1 cellular context compared by ENCODE assay signal in the genomic region with DNA sequence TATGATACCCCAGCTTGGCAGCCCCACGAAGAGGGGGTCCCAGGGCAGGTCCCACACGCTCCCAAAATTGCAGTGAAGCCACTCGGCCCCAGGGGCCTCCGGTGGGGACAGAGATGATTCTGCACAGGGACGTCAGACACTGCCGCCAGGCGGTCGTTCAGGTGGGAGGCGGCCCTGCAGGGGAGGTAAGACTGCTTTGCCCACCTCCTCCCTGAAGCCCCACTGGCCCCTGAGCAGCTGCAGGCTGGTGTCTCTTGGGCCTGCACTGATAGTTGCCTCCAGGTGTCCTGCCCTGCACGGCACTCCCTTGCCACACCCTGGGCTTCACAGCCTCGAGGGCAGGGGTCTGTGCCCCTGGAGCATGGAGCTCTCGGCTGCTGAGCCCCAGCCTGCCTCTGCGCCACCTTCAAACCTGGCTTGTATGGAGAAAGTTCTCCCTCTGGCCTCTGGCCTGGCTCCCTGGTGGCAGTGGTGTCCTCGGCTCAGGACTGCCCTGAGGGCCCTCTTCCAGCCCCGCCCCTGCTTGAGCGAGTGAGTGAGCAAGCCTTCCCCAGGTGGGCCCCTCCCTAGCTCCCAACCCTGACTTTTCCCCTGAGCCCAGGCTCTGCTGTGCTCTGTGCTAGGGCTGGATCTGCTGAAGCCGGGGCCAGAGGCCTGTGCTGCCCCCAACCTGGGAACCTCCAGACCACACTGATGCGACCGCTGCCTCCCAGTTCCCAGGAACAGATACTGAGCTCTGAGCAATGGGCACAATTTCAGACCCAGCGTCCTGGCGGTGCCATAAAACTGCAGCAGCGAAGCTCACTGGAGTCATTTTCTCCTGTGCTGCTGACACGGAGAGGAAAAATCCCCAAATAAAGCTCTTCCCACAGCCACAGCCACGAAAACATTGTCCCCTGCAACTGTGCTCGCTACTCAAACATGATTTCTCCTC.
TF ChIP-seq lines count a peak whose summit lies in the region.

No MANE protein-coding gene starts in this region.

TF ChIP-seq in HepG2, 621 proteins besides CTCF, POLR2A, EP300 and RAD21 (continued from another document and continues in another):
- no peak for TF ChIP-seq ZNF407 (CRISPR knock-in tag; IDR thresholded peaks at IDR 0.05; ENCODE audit: not compliant biosample characterization)
- no peak for TF ChIP-seq ZNF547 (CRISPR knock-in tag; IDR thresholded peaks at IDR 0.05)
- 0 out of 2 replicates have a peak, but pooled peaks have one; percentile 51 for TF ChIP-seq ZNF230 (CRISPR knock-in tag; IDR thresholded peaks at IDR 0.05)
- no peak for TF ChIP-seq ARNT2 (CRISPR knock-in tag; IDR thresholded peaks at IDR 0.05; ENCODE audit: low read depth)
- TF ChIP-seq HNRNPH1 (optimal IDR thresholded peaks at IDR 0.05; ENCODE audit: low read depth, low read length) = no peak
- TF ChIP-seq, protein P1, sequence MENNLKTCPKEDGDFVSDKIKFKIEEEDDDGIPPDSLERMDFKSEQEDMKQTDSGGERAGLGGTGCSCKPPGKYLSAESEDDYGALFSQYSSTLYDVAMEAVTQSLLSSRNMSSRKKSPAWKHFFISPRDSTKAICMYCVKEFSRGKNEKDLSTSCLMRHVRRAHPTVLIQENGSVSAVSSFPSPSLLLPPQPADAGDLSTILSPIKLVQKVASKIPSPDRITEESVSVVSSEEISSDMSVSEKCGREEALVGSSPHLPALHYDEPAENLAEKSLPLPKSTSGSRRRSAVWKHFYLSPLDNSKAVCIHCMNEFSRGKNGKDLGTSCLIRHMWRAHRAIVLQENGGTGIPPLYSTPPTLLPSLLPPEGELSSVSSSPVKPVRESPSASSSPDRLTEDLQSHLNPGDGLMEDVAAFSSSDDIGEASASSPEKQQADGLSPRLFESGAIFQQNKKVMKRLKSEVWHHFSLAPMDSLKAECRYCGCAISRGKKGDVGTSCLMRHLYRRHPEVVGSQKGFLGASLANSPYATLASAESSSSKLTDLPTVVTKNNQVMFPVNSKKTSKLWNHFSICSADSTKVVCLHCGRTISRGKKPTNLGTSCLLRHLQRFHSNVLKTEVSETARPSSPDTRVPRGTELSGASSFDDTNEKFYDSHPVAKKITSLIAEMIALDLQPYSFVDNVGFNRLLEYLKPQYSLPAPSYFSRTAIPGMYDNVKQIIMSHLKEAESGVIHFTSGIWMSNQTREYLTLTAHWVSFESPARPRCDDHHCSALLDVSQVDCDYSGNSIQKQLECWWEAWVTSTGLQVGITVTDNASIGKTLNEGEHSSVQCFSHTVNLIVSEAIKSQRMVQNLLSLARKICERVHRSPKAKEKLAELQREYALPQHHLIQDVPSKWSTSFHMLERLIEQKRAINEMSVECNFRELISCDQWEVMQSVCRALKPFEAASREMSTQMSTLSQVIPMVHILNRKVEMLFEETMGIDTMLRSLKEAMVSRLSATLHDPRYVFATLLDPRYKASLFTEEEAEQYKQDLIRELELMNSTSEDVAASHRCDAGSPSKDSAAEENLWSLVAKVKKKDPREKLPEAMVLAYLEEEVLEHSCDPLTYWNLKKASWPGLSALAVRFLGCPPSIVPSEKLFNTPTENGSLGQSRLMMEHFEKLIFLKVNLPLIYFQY (CRISPR knock-in tag; IDR thresholded peaks at IDR 0.05; ENCODE audit: borderline replicate concordance) = no peak
- no peak for TF ChIP-seq ZBTB1 (CRISPR knock-in tag; IDR thresholded peaks at IDR 0.05; ENCODE audit: borderline replicate concordance)
- no peak for TF ChIP-seq NCOA5 (CRISPR knock-in tag; IDR thresholded peaks at IDR 0.05)
- TF ChIP-seq ZNF777 (CRISPR knock-in tag; IDR thresholded peaks at IDR 0.05) = no peak
- TF ChIP-seq ZEB1 (IDR thresholded peaks at IDR 0.05; ENCODE audit: insufficient replicate concordance, low read depth) = no peak
- no peak for TF ChIP-seq RELA (CRISPR knock-in tag; IDR thresholded peaks at IDR 0.05)
- no peak for TF ChIP-seq ZNF260 (CRISPR knock-in tag; IDR thresholded peaks at IDR 0.05; ENCODE audit: borderline replicate concordance, low read depth)
- TF ChIP-seq ATF7-NPFF (CRISPR knock-in tag; IDR thresholded peaks at IDR 0.05; ENCODE audit: low read depth) = no peak
- no peak for TF ChIP-seq FOXJ3 (CRISPR knock-in tag; IDR thresholded peaks at IDR 0.05; ENCODE audit: borderline replicate concordance)
- no peak for TF ChIP-seq HOXA5 (CRISPR knock-in tag; IDR thresholded peaks at IDR 0.05)
- TF ChIP-seq NKX3-1 (CRISPR knock-in tag; IDR thresholded peaks at IDR 0.05) = no peak
- no peak for TF ChIP-seq CHD2 (IDR thresholded peaks at IDR 0.05; ENCODE audit: low read depth, low read length)
- no peak for TF ChIP-seq ARID5B (CRISPR knock-in tag; IDR thresholded peaks at IDR 0.05)
- TF ChIP-seq, protein P2, sequence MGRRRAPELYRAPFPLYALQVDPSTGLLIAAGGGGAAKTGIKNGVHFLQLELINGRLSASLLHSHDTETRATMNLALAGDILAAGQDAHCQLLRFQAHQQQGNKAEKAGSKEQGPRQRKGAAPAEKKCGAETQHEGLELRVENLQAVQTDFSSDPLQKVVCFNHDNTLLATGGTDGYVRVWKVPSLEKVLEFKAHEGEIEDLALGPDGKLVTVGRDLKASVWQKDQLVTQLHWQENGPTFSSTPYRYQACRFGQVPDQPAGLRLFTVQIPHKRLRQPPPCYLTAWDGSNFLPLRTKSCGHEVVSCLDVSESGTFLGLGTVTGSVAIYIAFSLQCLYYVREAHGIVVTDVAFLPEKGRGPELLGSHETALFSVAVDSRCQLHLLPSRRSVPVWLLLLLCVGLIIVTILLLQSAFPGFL (CRISPR knock-in tag; IDR thresholded peaks at IDR 0.05) = no peak
- TF ChIP-seq, protein P3, sequence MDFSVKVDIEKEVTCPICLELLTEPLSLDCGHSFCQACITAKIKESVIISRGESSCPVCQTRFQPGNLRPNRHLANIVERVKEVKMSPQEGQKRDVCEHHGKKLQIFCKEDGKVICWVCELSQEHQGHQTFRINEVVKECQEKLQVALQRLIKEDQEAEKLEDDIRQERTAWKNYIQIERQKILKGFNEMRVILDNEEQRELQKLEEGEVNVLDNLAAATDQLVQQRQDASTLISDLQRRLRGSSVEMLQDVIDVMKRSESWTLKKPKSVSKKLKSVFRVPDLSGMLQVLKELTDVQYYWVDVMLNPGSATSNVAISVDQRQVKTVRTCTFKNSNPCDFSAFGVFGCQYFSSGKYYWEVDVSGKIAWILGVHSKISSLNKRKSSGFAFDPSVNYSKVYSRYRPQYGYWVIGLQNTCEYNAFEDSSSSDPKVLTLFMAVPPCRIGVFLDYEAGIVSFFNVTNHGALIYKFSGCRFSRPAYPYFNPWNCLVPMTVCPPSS (IDR thresholded peaks at IDR 0.05) = no peak
- TF ChIP-seq KLF16 (CRISPR knock-in tag; IDR thresholded peaks at IDR 0.05) = no peak
- no peak for TF ChIP-seq ZNF12 (CRISPR knock-in tag; IDR thresholded peaks at IDR 0.05)
- no peak for TF ChIP-seq BORCS8-MEF2B (CRISPR knock-in tag; IDR thresholded peaks at IDR 0.05)
- TF ChIP-seq ZNF749 (CRISPR knock-in tag; IDR thresholded peaks at IDR 0.05; ENCODE audit: borderline replicate concordance) = no peak
- no peak for TF ChIP-seq ZNF121 (CRISPR knock-in tag; IDR thresholded peaks at IDR 0.05)
- TF ChIP-seq EHMT2 (IDR thresholded peaks at IDR 0.05; ENCODE audit: borderline replicate concordance, low read depth, low read length) = no peak
- no peak for TF ChIP-seq ZNF3 (CRISPR knock-in tag; IDR thresholded peaks at IDR 0.05)
- TF ChIP-seq, protein P4, sequence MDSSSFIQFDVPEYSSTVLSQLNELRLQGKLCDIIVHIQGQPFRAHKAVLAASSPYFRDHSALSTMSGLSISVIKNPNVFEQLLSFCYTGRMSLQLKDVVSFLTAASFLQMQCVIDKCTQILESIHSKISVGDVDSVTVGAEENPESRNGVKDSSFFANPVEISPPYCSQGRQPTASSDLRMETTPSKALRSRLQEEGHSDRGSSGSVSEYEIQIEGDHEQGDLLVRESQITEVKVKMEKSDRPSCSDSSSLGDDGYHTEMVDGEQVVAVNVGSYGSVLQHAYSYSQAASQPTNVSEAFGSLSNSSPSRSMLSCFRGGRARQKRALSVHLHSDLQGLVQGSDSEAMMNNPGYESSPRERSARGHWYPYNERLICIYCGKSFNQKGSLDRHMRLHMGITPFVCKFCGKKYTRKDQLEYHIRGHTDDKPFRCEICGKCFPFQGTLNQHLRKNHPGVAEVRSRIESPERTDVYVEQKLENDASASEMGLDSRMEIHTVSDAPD (CRISPR knock-in tag; IDR thresholded peaks at IDR 0.05) = no peak
- no peak for TF ChIP-seq PLSCR1 (CRISPR knock-in tag; IDR thresholded peaks at IDR 0.05; ENCODE audit: borderline replicate concordance)
- TF ChIP-seq ZNF101 (CRISPR knock-in tag; IDR thresholded peaks at IDR 0.05; ENCODE audit: borderline replicate concordance, low read depth) = no peak
- TF ChIP-seq NFYB (CRISPR knock-in tag; IDR thresholded peaks at IDR 0.05) = no peak
